19 cellular contexts compared by ENCODE assay signal in the genomic region with DNA sequence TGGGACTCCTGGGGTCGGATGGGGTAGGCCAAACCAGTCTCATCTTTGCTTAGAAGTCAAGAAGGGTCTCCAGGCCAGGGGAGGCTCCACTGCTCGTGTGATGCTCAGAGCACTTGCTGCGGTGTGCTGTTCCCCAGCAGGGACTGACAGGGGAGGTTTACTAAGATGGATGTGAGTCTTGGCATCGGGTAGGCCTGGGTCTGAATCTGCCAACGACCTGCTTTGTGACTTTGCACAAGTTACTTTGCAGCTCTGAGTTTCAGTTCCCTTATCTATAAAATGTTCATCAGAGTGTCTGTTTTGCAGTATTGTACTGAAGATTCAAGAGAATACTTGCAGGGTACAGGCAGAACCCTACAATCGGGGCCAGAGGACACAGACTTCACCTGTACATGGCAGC. TPM values are rescaled to one million over a fixed set of nuclear protein-coding genes. Genes with fewer than 3 reads are reported as not detected.
DNase-seq lines count a peak whose midpoint lies in the region; ATAC-seq, FAIRE-seq and TF ChIP-seq lines count a peak whose summit lies in the region.
"Had no signal": no experiment of that assay in that cellular context is flagged by ENCODE, and none has a peak within 500 bp of the region (broad histone marks: within the 10 kb centered on the region; RNA-seq: fewer than 3 reads in every experiment).

No MANE protein-coding gene starts in this region.

- peaks cover 4% of the 10 kb centered on the region for H3K27me3 Mint-ChIP-seq in mesothelial cell of epicardium (ENCODE audit: low read depth)
- H3K27me3 Mint-ChIP-seq: activated CD4-positive, alpha-beta T cell treated with anti-CD3 and anti-CD28 coated beads for 36 hours had no signal

- H3K4me1 ChIP-seq in esophagus squamous epithelium: peaks cover 2 to 22% (median 14%) of the 10 kb centered on the region in 3 donors

- H3K9me3 ChIP-seq in esophagus squamous epithelium: no peaks in the 10 kb centered on the region

- intact Hi-C loops in esophagus squamous epithelium (cut with DNase I): no loop called here

- H3K27me3 ChIP-seq in brain microvascular endothelial cell (replicated peaks) (no peaks in the 10 kb centered on the region), esophagus squamous epithelium (no peaks in the 10 kb centered on the region)
- H3K27me3 ChIP-seq: foreskin keratinocyte had no signal

- in situ Hi-C loops in brain microvascular endothelial cell (cut with HindIII; ENCODE audit: low pct_ligation_motif_present, low sequenced_read_pairs): no loop called here

- H3K4me3 Mint-ChIP-seq in mesothelial cell of epicardium: no peak overlapping the region
- H3K4me3 Mint-ChIP-seq: activated CD4-positive, alpha-beta T cell treated with anti-CD3 and anti-CD28 coated beads for 36 hours; neural crest cell had no signal

- DNase-seq in NOMO-1 (lab: John Stamatoyannopoulos, UW; ENCODE audit: unreplicated experiment in 2 of 2): peak; percentile 78 to 91
- DNase-seq in pons (ENCODE audit: low spot score): peak; percentile 42
- DNase-seq in GM12892 (ENCODE audit: insufficient read length): no peak
- no peak for DNase-seq in brain microvascular endothelial cell
- DNase-seq in esophagus squamous epithelium (lab: John Stamatoyannopoulos, UW): no peak
- no peak for DNase-seq in mesothelial cell of epicardium (ENCODE audit: low spot score in 2 of 2, unreplicated experiment in 2 of 2)
- DNase-seq: activated CD4-positive, alpha-beta T cell treated with anti-CD3 and anti-CD28 coated beads for 36 hours; activated effector memory CD4-positive, alpha-beta T cell treated with Interleukin-2 at 50 U/mL for 16 hours; dermis blood vessel endothelial cell; foreskin keratinocyte; left colon; NCI-H2029 treated with DMSO at 0.1 percent for 48 hours; PC-3; stimulated activated CD8-positive, alpha-beta memory T cell treated with anti-CD3 and anti-CD28 coated beads, Interleukin-4, amount 100 ng/mL, for 48 hours; T1000 had no signal

- no peak overlapping the region for H3K4me3 ChIP-seq in brain microvascular endothelial cell (ENCODE audit: low read depth, low read length)
- H3K4me3 ChIP-seq in esophagus squamous epithelium: no peak overlapping the region

- H3K9me3 Mint-ChIP-seq in mesothelial cell of epicardium: peaks cover 9% of the 10 kb centered on the region
- H3K9me3 Mint-ChIP-seq: neural crest cell had no signal

- TF ChIP-seq POLR2A in GM12892 (IDR thresholded peaks at IDR 0.05; ENCODE audit: low read depth, low read length) (no peak), esophagus squamous epithelium (IDR thresholded peaks at IDR 0.05) (no peak)

- peaks cover 21% of the 10 kb centered on the region for H3K4me1 Mint-ChIP-seq in mesothelial cell of epicardium

- TF ChIP-seq CTCF in brain microvascular endothelial cell (IDR thresholded peaks at IDR 0.05; ENCODE audit: low read depth, low read length, missing control alignments) (no peak), esophagus squamous epithelium (IDR thresholded peaks at IDR 0.05) (no peak), mesothelial cell of epicardium (IDR thresholded peaks at IDR 0.05; ENCODE audit: unreplicated experiment) (no peak)

- H3K36me3 Mint-ChIP-seq in mesothelial cell of epicardium: peaks cover 1% of the 10 kb centered on the region

- FAIRE-seq in GM12892 (lab: Jason Lieb, UNC): no peak
- FAIRE-seq: bronchial epithelial cell had no signal

- H3K36me3 ChIP-seq in brain microvascular endothelial cell (replicated peaks): no peaks in the 10 kb centered on the region
- H3K36me3 ChIP-seq in esophagus squamous epithelium: no peaks in the 10 kb centered on the region

- WGBS in esophagus squamous epithelium, 2 donors: 39 to 50% methylated on average over 5 to 6 of the region's 6 CpGs

- H3K27ac ChIP-seq in brain microvascular endothelial cell (no peak overlapping the region), esophagus squamous epithelium (no peak overlapping the region)
- H3K27ac ChIP-seq: foreskin keratinocyte had no signal

- H3K27ac Mint-ChIP-seq in mesothelial cell of epicardium: no peak overlapping the region
- H3K27ac Mint-ChIP-seq: activated CD4-positive, alpha-beta T cell treated with anti-CD3 and anti-CD28 coated beads for 36 hours had no signal

- ATAC-seq in GM18511 (IDR thresholded peaks at IDR 0.05; ENCODE audit: unreplicated experiment) (peak; percentile 74), HG03066 (IDR thresholded peaks at IDR 0.05; ENCODE audit: low read depth, unreplicated experiment) (peak; percentile 56)
- ATAC-seq: activated CD4-positive, alpha-beta T cell treated with anti-CD3 and anti-CD28 coated beads for 36 hours; foreskin keratinocyte; left colon; PC-3 had no signal

RNA-seq across cellular contexts. Expression of a gene that starts 17.3 kb away (rescaled TPM):
- polyA plus RNA-seq in GM12892 (2012; ENCODE audit: missing spikeins): 0.36 TPM
- 10 to 100 TPM; 35.7 to 95.4 (median 54.6) TPM for total RNA-seq in esophagus squamous epithelium
- 1.3 to 1.4 TPM (median 1.3 TPM) in 3 replicates for total RNA-seq in mesothelial cell of epicardium
- total RNA-seq: neural crest cell had no signal

Comparison
In these comparisons a context has a peak if more than half of its experiments do, and no peak if none do; other contexts are left out.
1. DNase-seq: peak in NOMO-1 (2 of 2) and pons (single experiment); none in GM12892 (single experiment), brain microvascular endothelial cell (single experiment), esophagus squamous epithelium (single experiment) and mesothelial cell of epicardium (0 of 2).
2. RNA of a gene that starts 17.3 kb away (total RNA-seq): 35.7 to 95.4 TPM in esophagus squamous epithelium; 1.3 to 1.4 TPM in mesothelial cell of epicardium; every median in the first group is over 10 times any median in the second.